9 cellular contexts compared by ENCODE assay signal in genomic region chr13:111115051-111115840, GRCh38. TPM values are rescaled to one million over a fixed set of nuclear protein-coding genes. Genes with fewer than 3 reads are reported as not detected.
DNase-seq lines count a peak whose midpoint lies in the region; ATAC-seq and TF ChIP-seq lines count a peak whose summit lies in the region.
"Had no signal": no experiment of that assay in that cellular context is flagged by ENCODE, and none has a peak within 500 bp of the region (broad histone marks: within the 10 kb centered on the region; RNA-seq: fewer than 3 reads in every experiment).

A gene with protein sequence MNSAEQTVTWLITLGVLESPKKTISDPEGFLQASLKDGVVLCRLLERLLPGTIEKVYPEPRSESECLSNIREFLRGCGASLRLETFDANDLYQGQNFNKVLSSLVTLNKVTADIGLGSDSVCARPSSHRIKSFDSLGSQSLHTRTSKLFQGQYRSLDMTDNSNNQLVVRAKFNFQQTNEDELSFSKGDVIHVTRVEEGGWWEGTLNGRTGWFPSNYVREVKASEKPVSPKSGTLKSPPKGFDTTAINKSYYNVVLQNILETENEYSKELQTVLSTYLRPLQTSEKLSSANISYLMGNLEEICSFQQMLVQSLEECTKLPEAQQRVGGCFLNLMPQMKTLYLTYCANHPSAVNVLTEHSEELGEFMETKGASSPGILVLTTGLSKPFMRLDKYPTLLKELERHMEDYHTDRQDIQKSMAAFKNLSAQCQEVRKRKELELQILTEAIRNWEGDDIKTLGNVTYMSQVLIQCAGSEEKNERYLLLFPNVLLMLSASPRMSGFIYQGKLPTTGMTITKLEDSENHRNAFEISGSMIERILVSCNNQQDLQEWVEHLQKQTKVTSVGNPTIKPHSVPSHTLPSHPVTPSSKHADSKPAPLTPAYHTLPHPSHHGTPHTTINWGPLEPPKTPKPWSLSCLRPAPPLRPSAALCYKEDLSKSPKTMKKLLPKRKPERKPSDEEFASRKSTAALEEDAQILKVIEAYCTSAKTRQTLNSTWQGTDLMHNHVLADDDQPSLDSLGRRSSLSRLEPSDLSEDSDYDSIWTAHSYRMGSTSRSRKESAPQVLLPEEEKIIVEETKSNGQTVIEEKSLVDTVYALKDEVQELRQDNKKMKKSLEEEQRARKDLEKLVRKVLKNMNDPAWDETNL (plus strand): TSS chr13:111115310. CDS start chr13:111115527, 217 bp downstream.

- H3K27me3 Mint-ChIP-seq in brain: peaks cover 13% of the 10 kb centered on the region

- no peak within 1 kb of the TSS for H3K27ac ChIP-seq in iPS-20b (ENCODE audit: low read length)
- H3K27ac ChIP-seq: C4-2B had no signal

- H3K27ac Mint-ChIP-seq in brain: peak within 1 kb of the TSS; percentile 97 to 99 (median 99)

- H3K36me3 Mint-ChIP-seq in brain: peaks cover 13% of the 10 kb centered on the region

- H3K4me3 ChIP-seq in MG63 (peak within 1 kb of the TSS; percentile 27), iPS-20b (ENCODE audit: low read length) (peak within 1 kb of the TSS; percentile 89), skeletal muscle satellite cell (ENCODE audit: low read length) (peak within 1 kb of the TSS; percentile 73)

- H3K9me3 Mint-ChIP-seq in brain: peaks cover 0 to 13% (median 3%) of the 10 kb centered on the region in 5 experiments

- no peak for ATAC-seq in GM18505 (IDR thresholded peaks at IDR 0.05; ENCODE audit: unreplicated experiment)

- H3K4me2 ChIP-seq in skeletal muscle satellite cell (ENCODE audit: low read length): peak within 1 kb of the TSS; percentile 93

- no peak for TF ChIP-seq POLR2A in GM18505 (IDR thresholded peaks at IDR 0.05; ENCODE audit: borderline replicate concordance, extremely low read depth, insufficient read depth, insufficient read length)

- H3K36me3 ChIP-seq in MG63 (no peaks in the 10 kb centered on the region), iPS-20b (ENCODE audit: insufficient read depth, low read depth, low read length) (no peaks in the 10 kb centered on the region), skeletal muscle satellite cell (ENCODE audit: insufficient read depth, low read length) (no peaks in the 10 kb centered on the region)

- H3K27me3 ChIP-seq in MG63 (peaks cover 33% of the 10 kb centered on the region), iPS-20b (ENCODE audit: insufficient read depth, low read length) (peaks cover 69% of the 10 kb centered on the region), skeletal muscle satellite cell (ENCODE audit: control insufficient read depth, insufficient read depth, low read length) (peaks cover 89% of the 10 kb centered on the region)

- H3K9me3 ChIP-seq in MG63: no peaks in the 10 kb centered on the region
- H3K9me3 ChIP-seq in iPS-20b (ENCODE audit: insufficient read depth, low read depth, low read length): no peaks in the 10 kb centered on the region
- H3K9me3 ChIP-seq in skeletal muscle satellite cell (replicated peaks; ENCODE audit: low read length): no peaks in the 10 kb centered on the region

- peak within 1 kb of the TSS; percentile 95 to 99 (median 97) for H3K4me3 Mint-ChIP-seq in brain

- H3K9ac ChIP-seq in iPS-20b (ENCODE audit: low read depth, low read length) (peak within 1 kb of the TSS; percentile 71; the same call in 1 of the 2 replicates), skeletal muscle satellite cell (ENCODE audit: low read depth, low read length) (no peak within 1 kb of the TSS)

- H3K4me1 Mint-ChIP-seq in brain: peaks cover 55% of the 10 kb centered on the region

- TF ChIP-seq CTCF in brain (conservative IDR thresholded peaks at IDR 0.05): no peak

- H3K4me1 ChIP-seq in iPS-20b (ENCODE audit: insufficient read depth, low read length) (no peaks in the 10 kb centered on the region), skeletal muscle satellite cell (ENCODE audit: control insufficient read depth, insufficient read depth, low read length) (peaks cover 4% of the 10 kb centered on the region)

- DNase-seq in NCI-H2029 (lab: John Stamatoyannopoulos, UW): peak; percentile 31
- no peak for DNase-seq in NCI-H2029 treated with DMSO at 0.1 percent for 48 hours (lab: John Stamatoyannopoulos, UW)
- DNase-seq in MG63: no peak
- no peak for DNase-seq in NCI-H526 treated with DMSO at 0.1 percent for 48 hours (lab: John Stamatoyannopoulos, UW)

RNA-seq across cellular contexts. Expression of the gene that starts here (rescaled TPM):
- 9.7 and 11.4 TPM in 2 replicates for total RNA-seq in MG63 (2014; rRNA removed; shearing (Covaris generic); ENCODE audit: low replicate concordance)
- polyA plus RNA-seq in brain (ENCODE audit: insufficient read depth, low read depth, low replicate concordance): 68.9 TPM
- 31.9 and 33.2 TPM in 2 replicates for total RNA-seq in skeletal muscle satellite cell (2012; rRNA removed)

Comparison
In these comparisons a context has a peak if more than half of its experiments do, and no peak if none do; other contexts are left out.
1. H3K4me3 ChIP-seq: peak in every context shown above with its lines; median percentile 89 in iPS-20b; 73 in skeletal muscle satellite cell; 27 in MG63.